9 cellular contexts compared by ENCODE assay signal in the genomic region with DNA sequence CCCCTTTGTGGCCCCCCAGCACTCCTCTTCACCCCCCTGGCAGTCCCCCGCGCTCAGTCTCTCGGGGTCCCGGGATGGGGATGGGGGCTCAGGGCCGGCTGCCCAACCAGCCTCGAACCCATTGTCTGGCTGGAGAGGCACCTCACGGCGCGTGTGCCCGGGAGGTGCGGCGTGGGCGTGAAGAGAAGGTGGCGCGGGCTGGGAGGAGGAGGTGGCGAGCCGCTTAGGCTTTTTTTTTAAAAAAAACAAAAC. TPM values are rescaled to one million over a fixed set of nuclear protein-coding genes. Genes with fewer than 3 reads are reported as not detected.
A peak's percentile ranks its signal among the peaks of the same experiment; 100 is the strongest.
DNase-seq lines count a peak whose midpoint lies in the region; ATAC-seq, FAIRE-seq and TF ChIP-seq lines count a peak whose summit lies in the region.
"Had no signal": no experiment of that assay in that cellular context is flagged by ENCODE, and none has a peak within 500 bp of the region (broad histone marks: within the 10 kb centered on the region; RNA-seq: fewer than 3 reads in every experiment).

No MANE protein-coding gene starts in this region.

- peaks cover 8% of the 10 kb centered on the region for H3K4me1 Mint-ChIP-seq in activated naive CD4-positive, alpha-beta T cell treated with anti-CD3 and anti-CD28 coated beads for 36 hours (ENCODE audit: low read depth)

- H3K56ac ChIP-seq in mesendoderm (ENCODE audit: low read length) = peak overlapping the region; percentile 96

- H3K18ac ChIP-seq in mesendoderm (ENCODE audit: low read length) = peak overlapping the region; percentile 75

- peak overlapping the region; percentile 73 for H3K4me3 Mint-ChIP-seq in activated naive CD4-positive, alpha-beta T cell treated with anti-CD3 and anti-CD28 coated beads for 36 hours

- TF ChIP-seq CTCF in MM.1S (IDR thresholded peaks at IDR 0.05; ENCODE audit: low read length) (no peak), coronary artery (IDR thresholded peaks at IDR 0.05) (no peak), uterus (IDR thresholded peaks at IDR 0.05) (no peak)

- no peaks in the 10 kb centered on the region for H3F3A ChIP-seq in MM.1S (ENCODE audit: insufficient read depth, low read length)

- peak overlapping the region; percentile 87 for H2AFZ ChIP-seq in MM.1S (ENCODE audit: low read length)

- no peak overlapping the region for H2BK5ac ChIP-seq in mesendoderm (ENCODE audit: low read length)

- no peak overlapping the region for H2BK15ac ChIP-seq in mesendoderm (replicated peaks; ENCODE audit: low read depth)

- H3K36me3 ChIP-seq in MM.1S (replicated peaks; ENCODE audit: insufficient read depth, low read length) (no peaks in the 10 kb centered on the region), mesendoderm (ENCODE audit: control insufficient read depth, insufficient read depth, low read length) (no peaks in the 10 kb centered on the region), uterus (no peaks in the 10 kb centered on the region)

- no peak overlapping the region for H3K23ac ChIP-seq in mesendoderm (ENCODE audit: low read length)

- H3K9ac ChIP-seq in MM.1S (ENCODE audit: low read length) (peak overlapping the region; percentile 62; the same call in 1 of the 2 replicates), mesendoderm (ENCODE audit: low read length) (peak overlapping the region; percentile 95)

- CTCF ChIA-PET in activated naive CD4-positive, alpha-beta T cell treated with anti-CD3 and anti-CD28 coated beads for 36 hours (lab: Charles Lee) = interaction anchor here (0.7 kb wide), 2 partner anchors 84 to 271 kb away, joined by 3 read pairs; no protein-coding TSS in a partner anchor

- no peak overlapping the region for H3K27ac ChIP-seq in MM.1S (ENCODE audit: low read length)
- peak overlapping the region; percentile 86 to 91 for H3K27ac ChIP-seq in coronary artery
- peak overlapping the region; percentile 85 for H3K27ac ChIP-seq in mesendoderm (ENCODE audit: low read depth, low read length)
- H3K27ac ChIP-seq in uterus = peak overlapping the region; percentile 86 to 87

- no peak for TF ChIP-seq POLR2A in uterus (IDR thresholded peaks at IDR 0.05)

- no peaks in the 10 kb centered on the region for H3K36me3 Mint-ChIP-seq in activated naive CD4-positive, alpha-beta T cell treated with anti-CD3 and anti-CD28 coated beads for 36 hours (ENCODE audit: low read depth)

- no peak overlapping the region for H3K27ac Mint-ChIP-seq in activated naive CD4-positive, alpha-beta T cell treated with anti-CD3 and anti-CD28 coated beads for 36 hours

- no peaks in the 10 kb centered on the region for H3K4me1 ChIP-seq in MM.1S (ENCODE audit: low read length)
- no peaks in the 10 kb centered on the region for H3K4me1 ChIP-seq in mesendoderm (ENCODE audit: control insufficient read depth, low read depth, low read length)
- H3K4me1 ChIP-seq in uterus = no peaks in the 10 kb centered on the region

- H3K27me3 ChIP-seq in MM.1S (replicated peaks; ENCODE audit: insufficient read depth, low read length) = no peaks in the 10 kb centered on the region
- no peaks in the 10 kb centered on the region for H3K27me3 ChIP-seq in mesendoderm (ENCODE audit: insufficient read depth, low read length, poor library complexity)
- no peaks in the 10 kb centered on the region for H3K27me3 ChIP-seq in uterus

- peaks cover 41% of the 10 kb centered on the region for H3K27me3 Mint-ChIP-seq in activated naive CD4-positive, alpha-beta T cell treated with anti-CD3 and anti-CD28 coated beads for 36 hours (ENCODE audit: low read depth)

- WGBS in mesendoderm (ENCODE audit: extremely low coverage, insufficient coverage, low lambda C conversion rate) = no CpG with 5 or more reads among the region's 17 CpGs

- peaks cover 12% of the 10 kb centered on the region for H3K79me1 ChIP-seq in mesendoderm (ENCODE audit: low read length)

- no peak overlapping the region for H4K5ac ChIP-seq in mesendoderm (ENCODE audit: low read length)

- no peaks in the 10 kb centered on the region for H3K9me2 ChIP-seq in MM.1S (replicated peaks; ENCODE audit: insufficient read depth, low read length)

- FAIRE-seq in GM19239 (lab: Jason Lieb, UNC) = no peak
- FAIRE-seq: colon had no signal

- no peak overlapping the region for H4K8ac ChIP-seq in mesendoderm (ENCODE audit: low read depth, low read length)

- H3K4me3 ChIP-seq in MM.1S (ENCODE audit: low read length) (peak overlapping the region; percentile 83), coronary artery (peak overlapping the region; percentile 98), mesendoderm (ENCODE audit: low read length) (peak overlapping the region; percentile 52), uterus (peak overlapping the region; percentile 54 to 97)

- DNase-seq in activated naive CD4-positive, alpha-beta T cell treated with anti-CD3 and anti-CD28 coated beads for 36 hours = peak; percentile 15
- DNase-seq in activated naive CD4-positive, alpha-beta T cell treated with Interleukin-2 at 50 U/mL for 16 hours = no peak
- DNase-seq in MM.1S = no peak
- DNase-seq in coronary artery (ENCODE audit: low spot score) = no peak
- DNase-seq in mesendoderm = no peak
- DNase-seq in uterus = peak; percentile 23 to 48
- DNase-seq in GM19239 (ENCODE audit: insufficient read length, low spot score) = no peak

- no peaks in the 10 kb centered on the region for H4K20me1 ChIP-seq in MM.1S (ENCODE audit: insufficient read depth, low read length)

- no peak overlapping the region for H2AK5ac ChIP-seq in mesendoderm (ENCODE audit: low read length)

- peak overlapping the region; percentile 84 for H3K4me2 ChIP-seq in MM.1S (ENCODE audit: low read depth, low read length)
- peak overlapping the region; percentile 5 for H3K4me2 ChIP-seq in mesendoderm (ENCODE audit: low read length)

- H2BK120ac ChIP-seq in mesendoderm (ENCODE audit: low read depth, low read length) = no peak overlapping the region

- H3K9me3 Mint-ChIP-seq in activated naive CD4-positive, alpha-beta T cell treated with anti-CD3 and anti-CD28 coated beads for 36 hours = no peaks in the 10 kb centered on the region

- H3K79me2 ChIP-seq in MM.1S (ENCODE audit: low read length) (0 out of 2 replicates have a peak, but pooled peaks cover 4% of the 10 kb centered on the region), mesendoderm (ENCODE audit: control insufficient read depth, insufficient read depth, low read length) (peaks cover 38% of the 10 kb centered on the region)

- ATAC-seq in HG03521 (IDR thresholded peaks at IDR 0.05; ENCODE audit: unreplicated experiment) = no peak

- intact Hi-C loops in activated naive CD4-positive, alpha-beta T cell treated with anti-CD3 and anti-CD28 coated beads for 36 hours (cut with micrococcal nuclease) = loop anchor here (1.0 to 10.0 kb wide), 6 partner anchors 79 to 383 kb away; partner anchors contain the start of gene ARL6IP6
- intact Hi-C loops in uterus (cut with DNase I; ENCODE audit: low total_unique reads) = loop anchor here (10.0 kb wide), 1 partner anchor 299 kb away; no protein-coding TSS in a partner anchor

- H3K4ac ChIP-seq in mesendoderm (ENCODE audit: low read depth, low read length) = peak overlapping the region; percentile 63

- no peaks in the 10 kb centered on the region for H3K9me3 ChIP-seq in MM.1S (replicated peaks; ENCODE audit: insufficient read depth, low read length)
- H3K9me3 ChIP-seq in uterus = no peaks in the 10 kb centered on the region

RNA-seq across cellular contexts. Expression of gene FMNL2, which starts 0.8 kb away (rescaled TPM):
- total RNA-seq in activated naive CD4-positive, alpha-beta T cell treated with anti-CD3 and anti-CD28 coated beads for 36 hours = 1 to 10 TPM; 2.5 to 2.7 TPM
- polyA plus RNA-seq in mesendoderm (2013, experiment 1 of 2) = 23.6 TPM
- polyA plus RNA-seq in mesendoderm (2013, experiment 2 of 2) = 23.3 TPM
- 10 to 100 TPM in 3 of 4 donors, 1 to 10 TPM in 1; 10.0 to 66.9 (median 33.4) TPM for total RNA-seq in uterus

Comparison
In these comparisons a context has a peak if more than half of its experiments do, and no peak if none do; other contexts are left out.
1. DNase-seq: peak in activated naive CD4-positive, alpha-beta T cell treated with anti-CD3 and anti-CD28 coated beads for 36 hours (single experiment) and uterus (2 of 2); none in activated naive CD4-positive, alpha-beta T cell treated with Interleukin-2 at 50 U/mL for 16 hours (single experiment), MM.1S (single experiment), coronary artery (single experiment), mesendoderm (single experiment) and GM19239 (single experiment).
2. Peak in every context shown above with its lines, with median percentiles within 50 percentile points of each other: H3K4me3 ChIP-seq.